In genomic region chr13:79812070-79812850, GRCh38 we compare ENCODE assay signal across 11 cellular contexts.
A peak's percentile ranks its signal among the peaks of the same experiment; 100 is the strongest.
DNase-seq lines count a peak whose midpoint lies in the region; ATAC-seq and TF ChIP-seq lines count a peak whose summit lies in the region.
"Had no signal": no experiment of that assay in that cellular context is flagged by ENCODE, and none has a peak within 500 bp of the region (broad histone marks: within the 10 kb centered on the region; RNA-seq: fewer than 3 reads in every experiment).

No MANE protein-coding gene starts in this region.

- H3K9me3 Mint-ChIP-seq in memory B cell: peaks cover 2% of the 10 kb centered on the region

- no peaks in the 10 kb centered on the region for H3K27me3 Mint-ChIP-seq in memory B cell

- H3K27me3 ChIP-seq in testis: no peaks in the 10 kb centered on the region

- intact Hi-C loops in testis (cut with DNase I; ENCODE audit: low total_unique reads): no loop called here

- H3K36me3 ChIP-seq in testis (ENCODE audit: low read depth, missing control alignments): no peaks in the 10 kb centered on the region

- H3K27ac Mint-ChIP-seq in memory B cell: peak overlapping the region; percentile 78

- no peak overlapping the region for H3K4me3 ChIP-seq in testis

- H3K9me3 ChIP-seq in testis: no peaks in the 10 kb centered on the region

- DNase-seq in memory B cell (ENCODE audit: low spot score in 2 of 2) (no peak), GM19238 (ENCODE audit: insufficient read length, low spot score) (no peak), D341Med (ENCODE audit: low spot score) (no peak), substantia nigra (lab: John Stamatoyannopoulos, UW) (no peak), testis (no peak)
- DNase-seq: erythroblast, kidney glomerular epithelial cell, NCI-H69 had no signal

- H3K27ac ChIP-seq in substantia nigra (ENCODE audit: low read depth, low read length, poor library complexity, severe bottlenecking) (no peak overlapping the region), testis (no peak overlapping the region)

- no peaks in the 10 kb centered on the region for H3K36me3 Mint-ChIP-seq in memory B cell

- peaks cover 9% of the 10 kb centered on the region for H3K4me1 Mint-ChIP-seq in memory B cell

- ATAC-seq in GM18867 (IDR thresholded peaks at IDR 0.05; ENCODE audit: unreplicated experiment) (peak; percentile 74), GM21786 (IDR thresholded peaks at IDR 0.05; ENCODE audit: unreplicated experiment) (peak; percentile 85), HG03442 (IDR thresholded peaks at IDR 0.05; ENCODE audit: unreplicated experiment) (peak; percentile 54), memory B cell (ENCODE audit: low read depth) (peak; percentile 77)

- no peak for TF ChIP-seq CTCF in testis (IDR thresholded peaks at IDR 0.05)

- peaks cover 9% of the 10 kb centered on the region for H3K4me1 ChIP-seq in testis

- H3K4me3 Mint-ChIP-seq in memory B cell: peak overlapping the region; percentile 3

- TF ChIP-seq POLR2A in testis (IDR thresholded peaks at IDR 0.05): no peak

- 88 to 91% methylated on average over 2 of the region's 2 CpGs for WGBS in testis, 2 donors
